17 cellular contexts compared by ENCODE assay signal in genomic region chr2:112256654-112257053, GRCh38.
"Had no signal": no experiment of that assay in that cellular context is flagged by ENCODE, and none has a peak within 500 bp of the region (broad histone marks: within the 10 kb centered on the region; RNA-seq: fewer than 3 reads in every experiment).

No MANE protein-coding gene starts in this region.

- FAIRE-seq: colon, endothelial cell of umbilical vein, keratinocyte, urothelium cell line had no signal

- H3K9me3 Mint-ChIP-seq: activated T-helper 1 cell treated with anti-CD3 and anti-CD28 coated beads, Interleukin-12 subunit alpha, Interleukin-12 subunit beta, Interleukin-2, Interleukin-4 antibody, amounts not matched to agents 30 ng/mL and 10 ng/mL and 1 ng/mL, durations not matched to agents 14 hours and 24 hours and 36 hours had no signal

- H3K27ac Mint-ChIP-seq: activated CD8-positive, alpha-beta T cell treated with anti-CD3 and anti-CD28 coated beads, Interleukin-2, amount 10 ng/mL, durations not matched to agents 7 days and 5 days; activated T-helper 1 cell treated with anti-CD3 and anti-CD28 coated beads, Interleukin-12 subunit alpha, Interleukin-12 subunit beta, Interleukin-2, Interleukin-4 antibody, amounts not matched to agents 30 ng/mL and 10 ng/mL and 1 ng/mL, durations not matched to agents 14 hours and 24 hours and 36 hours; nephron progenitor cell had no signal

- ATAC-seq: activated CD8-positive, alpha-beta T cell treated with anti-CD3 and anti-CD28 coated beads, Interleukin-2, amount 10 ng/mL, durations not matched to agents 7 days and 5 days; gastrocnemius medialis; heart right ventricle had no signal

- H3K36me3 ChIP-seq: gastrocnemius medialis, heart right ventricle, left ventricle myocardium inferior, ovary, thyroid gland had no signal

- H3K9me3 ChIP-seq: gastrocnemius medialis, heart right ventricle, left ventricle myocardium inferior, ovary, thyroid gland had no signal

- DNase-seq: activated CD4-positive, alpha-beta T cell treated with anti-CD3 and anti-CD28 coated beads for 48 hours; activated CD8-positive, alpha-beta memory T cell treated with anti-CD3 and anti-CD28 coated beads, Interleukin-2, amount 50 U/mL, for 48 hours; activated CD8-positive, alpha-beta T cell treated with anti-CD3 and anti-CD28 coated beads, Interleukin-2, amount 10 ng/mL, durations not matched to agents 7 days and 5 days; activated naive CD4-positive, alpha-beta T cell treated with Interleukin-2 at 50 U/mL for 16 hours; gastrocnemius medialis; heart right ventricle; left ventricle myocardium inferior; mesenchymal stem cell; nephron progenitor cell; ovary; thyroid gland had no signal

- H3K4me3 Mint-ChIP-seq: activated CD8-positive, alpha-beta T cell treated with anti-CD3 and anti-CD28 coated beads, Interleukin-2, amount 10 ng/mL, durations not matched to agents 7 days and 5 days; activated T-helper 1 cell treated with anti-CD3 and anti-CD28 coated beads, Interleukin-12 subunit alpha, Interleukin-12 subunit beta, Interleukin-2, Interleukin-4 antibody, amounts not matched to agents 30 ng/mL and 10 ng/mL and 1 ng/mL, durations not matched to agents 14 hours and 24 hours and 36 hours; nephron progenitor cell had no signal

- H3K27me3 ChIP-seq: gastrocnemius medialis, heart right ventricle, ovary, thyroid gland had no signal

- H3K27ac ChIP-seq: gastrocnemius medialis, heart right ventricle, left ventricle myocardium inferior, ovary, thyroid gland had no signal

- H3K4me3 ChIP-seq: gastrocnemius medialis, heart right ventricle, left ventricle myocardium inferior, ovary, skin epidermis, thyroid gland had no signal
